ENCODE assay signal across 23 cellular contexts in the genomic region with DNA sequence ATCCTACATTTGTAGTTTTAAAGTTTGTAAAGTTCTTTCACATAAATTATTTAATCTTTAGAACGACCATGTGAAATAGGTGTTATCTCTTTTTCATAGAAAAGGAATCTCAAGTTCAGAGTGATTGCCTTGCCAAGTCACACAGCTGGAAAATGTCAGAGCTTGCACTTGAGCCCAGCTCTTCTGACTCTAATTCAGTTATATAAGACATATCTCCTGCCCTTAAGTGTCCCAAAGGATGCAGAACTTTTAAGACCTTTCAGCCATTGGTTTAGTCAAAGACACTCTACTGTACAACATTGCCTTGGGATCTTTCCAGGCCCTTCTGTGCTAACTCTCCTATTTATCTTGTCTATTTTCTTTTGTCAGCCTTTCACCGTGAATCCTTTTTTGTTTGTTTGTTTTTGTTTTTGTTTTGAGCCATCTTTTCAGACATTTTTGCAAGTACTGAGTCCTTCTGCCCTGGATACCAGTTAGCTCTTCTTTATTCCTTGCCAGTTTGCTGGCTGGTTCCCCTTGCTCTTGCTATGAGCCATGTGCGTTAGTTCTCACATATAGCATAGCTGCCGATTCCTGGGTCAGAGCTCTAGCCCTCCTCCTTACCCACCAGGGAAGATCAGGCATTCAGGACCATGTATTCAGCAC.
DNase-seq lines count a peak whose midpoint lies in the region; ATAC-seq and TF ChIP-seq lines count a peak whose summit lies in the region.
"Had no signal": no experiment of that assay in that cellular context is flagged by ENCODE, and none has a peak within 500 bp of the region (broad histone marks: within the 10 kb centered on the region; RNA-seq: fewer than 3 reads in every experiment).

No MANE protein-coding gene starts in this region.

- TF ChIP-seq CTCF in BE2C (IDR thresholded peaks at IDR 0.05; ENCODE audit: low read depth, low read length) (no peak), WTC11 (IDR thresholded peaks at IDR 0.05) (no peak), fibroblast of the aortic adventitia (IDR thresholded peaks at IDR 0.05; ENCODE audit: insufficient read depth, low read length) (no peak), left lung (IDR thresholded peaks at IDR 0.05) (no peak)

- peaks cover 6% of the 10 kb centered on the region for H3K4me1 ChIP-seq in BE2C
- H3K4me1 ChIP-seq in left lung: no peaks in the 10 kb centered on the region
- H3K4me1 ChIP-seq: A549, colonic mucosa had no signal

- no peak overlapping the region for H3K27ac ChIP-seq in left lung
- H3K27ac ChIP-seq: A549, colonic mucosa, neutrophil had no signal

- no peaks in the 10 kb centered on the region for H3K27me3 Mint-ChIP-seq in WTC11 (ENCODE audit: low read depth)

- CTCF ChIA-PET in WTC11 (lab: Charles Lee): no interaction called here

- H3K27me3 ChIP-seq in BE2C: no peaks in the 10 kb centered on the region
- no peaks in the 10 kb centered on the region for H3K27me3 ChIP-seq in left lung
- H3K27me3 ChIP-seq: colonic mucosa, neutrophil had no signal

- ATAC-seq in WTC11: no peak
- ATAC-seq in left lung: peak; percentile 34
- ATAC-seq in activated naive CD4-positive, alpha-beta T cell treated with anti-CD3 and anti-CD28 coated beads, Interleukin-2, amount 50 U/mL, for 72 hours: no peak
- no peak for ATAC-seq in HG02759 (IDR thresholded peaks at IDR 0.05; ENCODE audit: unreplicated experiment)
- ATAC-seq: A549; activated T-cell treated with anti-CD3 and anti-CD28 coated beads, Interleukin-2, amount 50 U/mL, for 72 hours had no signal

- H3K36me3 ChIP-seq in BE2C (no peaks in the 10 kb centered on the region), left lung (peaks cover 0 to 3% of the 10 kb centered on the region in 2 donors)
- H3K36me3 ChIP-seq: colonic mucosa, neutrophil had no signal

- H3K9me3 ChIP-seq in BE2C (no peaks in the 10 kb centered on the region), left lung (no peaks in the 10 kb centered on the region)
- H3K9me3 ChIP-seq: A549, colonic mucosa, neutrophil had no signal

- H3K4me3 Mint-ChIP-seq in WTC11: no peak overlapping the region
- H3K4me3 Mint-ChIP-seq: activated T-cell treated with anti-CD3 and anti-CD28 coated beads, Interleukin-2, amount 50 U/mL, for 72 hours; CD14-positive monocyte had no signal

- peak overlapping the region; percentile 41 for H3K27ac Mint-ChIP-seq in WTC11
- no peak overlapping the region for H3K27ac Mint-ChIP-seq in activated naive CD4-positive, alpha-beta T cell treated with anti-CD3 and anti-CD28 coated beads, Interleukin-2, amount 50 U/mL, for 72 hours
- H3K27ac Mint-ChIP-seq: activated T-cell treated with anti-CD3 and anti-CD28 coated beads, Interleukin-2, amount 50 U/mL, for 72 hours had no signal

- H3K4me1 Mint-ChIP-seq in WTC11: peaks cover 9% of the 10 kb centered on the region
- H3K4me1 Mint-ChIP-seq: CD14-positive monocyte had no signal

- H3K9me3 Mint-ChIP-seq in WTC11: no peaks in the 10 kb centered on the region
- H3K9me3 Mint-ChIP-seq in activated naive CD4-positive, alpha-beta T cell treated with anti-CD3 and anti-CD28 coated beads, Interleukin-2, amount 50 U/mL, for 72 hours: no peaks in the 10 kb centered on the region
- H3K9me3 Mint-ChIP-seq: activated T-cell treated with anti-CD3 and anti-CD28 coated beads, Interleukin-2, amount 50 U/mL, for 72 hours; CD14-positive monocyte had no signal

- H3K36me3 Mint-ChIP-seq in WTC11: peaks cover 3% of the 10 kb centered on the region; the same call in 1 of the 2 replicates
- H3K36me3 Mint-ChIP-seq in activated naive CD4-positive, alpha-beta T cell treated with anti-CD3 and anti-CD28 coated beads, Interleukin-2, amount 50 U/mL, for 72 hours: peaks cover 0 to 4% of the 10 kb centered on the region in 2 donors

- H3K4me3 ChIP-seq in BE2C (ENCODE audit: low read depth, low read length) (no peak overlapping the region), fibroblast of the aortic adventitia (ENCODE audit: low read depth, low read length) (no peak overlapping the region), left lung (no peak overlapping the region)
- H3K4me3 ChIP-seq: A549, colonic mucosa had no signal

- POLR2A ChIA-PET in WTC11 (lab: Charles Lee): no interaction called here

- DNase-seq in BE2C: peak; percentile 12
- no peak for DNase-seq in WTC11 (ENCODE audit: low spot score)
- DNase-seq in fibroblast of the aortic adventitia (ENCODE audit: low read depth): peak; percentile 91
- DNase-seq in left lung: no peak
- DNase-seq in activated naive CD4-positive, alpha-beta T cell treated with anti-CD3 and anti-CD28 coated beads, Interleukin-2, amount 50 U/mL, for 72 hours (ENCODE audit: low spot score in 2 of 2): no peak
- no peak for DNase-seq in hypothalamus (lab: John Stamatoyannopoulos, UW)
- no peak for DNase-seq in anterior cingulate cortex (lab: John Stamatoyannopoulos, UW)
- DNase-seq: activated CD4-positive, alpha-beta T cell treated with anti-CD3 and anti-CD28 coated beads for 1 hour; activated CD8-positive, alpha-beta memory T cell treated with anti-CD3 and anti-CD28 coated beads for 24 hours; activated naive CD4-positive, alpha-beta T cell treated with anti-CD3 and anti-CD28 coated beads, Interleukin-2, amount 50 U/mL, for 16 hours; activated T-cell treated with anti-CD3 and anti-CD28 coated beads, Interleukin-2, amount 50 U/mL, for 72 hours; colonic mucosa; DMS153; GOT3; KG1; NCI-H146; NCI-H2171 treated with DMSO at 0.1 percent for 48 hours; NCI-H526 treated with DMSO at 0.1 percent for 48 hours; SW 1271 had no signal

- intact Hi-C loops in left lung (cut with DNase I): no loop called here

TF ChIP-seq in WTC11, 78 proteins besides CTCF, POLR2A, EP300 and RAD21:
- no peak for TF ChIP-seq TCF7 (CRISPR knock-in tag; IDR thresholded peaks at IDR 0.05; ENCODE audit: low read depth)
- no peak for TF ChIP-seq FOXK1 (CRISPR knock-in tag; IDR thresholded peaks at IDR 0.05)
- TF ChIP-seq KAT7 (CRISPR knock-in tag; IDR thresholded peaks at IDR 0.05; ENCODE audit: borderline replicate concordance): no peak
- TF ChIP-seq, protein P1, sequence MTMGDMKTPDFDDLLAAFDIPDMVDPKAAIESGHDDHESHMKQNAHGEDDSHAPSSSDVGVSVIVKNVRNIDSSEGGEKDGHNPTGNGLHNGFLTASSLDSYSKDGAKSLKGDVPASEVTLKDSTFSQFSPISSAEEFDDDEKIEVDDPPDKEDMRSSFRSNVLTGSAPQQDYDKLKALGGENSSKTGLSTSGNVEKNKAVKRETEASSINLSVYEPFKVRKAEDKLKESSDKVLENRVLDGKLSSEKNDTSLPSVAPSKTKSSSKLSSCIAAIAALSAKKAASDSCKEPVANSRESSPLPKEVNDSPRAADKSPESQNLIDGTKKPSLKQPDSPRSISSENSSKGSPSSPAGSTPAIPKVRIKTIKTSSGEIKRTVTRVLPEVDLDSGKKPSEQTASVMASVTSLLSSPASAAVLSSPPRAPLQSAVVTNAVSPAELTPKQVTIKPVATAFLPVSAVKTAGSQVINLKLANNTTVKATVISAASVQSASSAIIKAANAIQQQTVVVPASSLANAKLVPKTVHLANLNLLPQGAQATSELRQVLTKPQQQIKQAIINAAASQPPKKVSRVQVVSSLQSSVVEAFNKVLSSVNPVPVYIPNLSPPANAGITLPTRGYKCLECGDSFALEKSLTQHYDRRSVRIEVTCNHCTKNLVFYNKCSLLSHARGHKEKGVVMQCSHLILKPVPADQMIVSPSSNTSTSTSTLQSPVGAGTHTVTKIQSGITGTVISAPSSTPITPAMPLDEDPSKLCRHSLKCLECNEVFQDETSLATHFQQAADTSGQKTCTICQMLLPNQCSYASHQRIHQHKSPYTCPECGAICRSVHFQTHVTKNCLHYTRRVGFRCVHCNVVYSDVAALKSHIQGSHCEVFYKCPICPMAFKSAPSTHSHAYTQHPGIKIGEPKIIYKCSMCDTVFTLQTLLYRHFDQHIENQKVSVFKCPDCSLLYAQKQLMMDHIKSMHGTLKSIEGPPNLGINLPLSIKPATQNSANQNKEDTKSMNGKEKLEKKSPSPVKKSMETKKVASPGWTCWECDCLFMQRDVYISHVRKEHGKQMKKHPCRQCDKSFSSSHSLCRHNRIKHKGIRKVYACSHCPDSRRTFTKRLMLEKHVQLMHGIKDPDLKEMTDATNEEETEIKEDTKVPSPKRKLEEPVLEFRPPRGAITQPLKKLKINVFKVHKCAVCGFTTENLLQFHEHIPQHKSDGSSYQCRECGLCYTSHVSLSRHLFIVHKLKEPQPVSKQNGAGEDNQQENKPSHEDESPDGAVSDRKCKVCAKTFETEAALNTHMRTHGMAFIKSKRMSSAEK (CRISPR knock-in tag; IDR thresholded peaks at IDR 0.05; ENCODE audit: borderline replicate concordance): no peak
- TF ChIP-seq, protein P2, sequence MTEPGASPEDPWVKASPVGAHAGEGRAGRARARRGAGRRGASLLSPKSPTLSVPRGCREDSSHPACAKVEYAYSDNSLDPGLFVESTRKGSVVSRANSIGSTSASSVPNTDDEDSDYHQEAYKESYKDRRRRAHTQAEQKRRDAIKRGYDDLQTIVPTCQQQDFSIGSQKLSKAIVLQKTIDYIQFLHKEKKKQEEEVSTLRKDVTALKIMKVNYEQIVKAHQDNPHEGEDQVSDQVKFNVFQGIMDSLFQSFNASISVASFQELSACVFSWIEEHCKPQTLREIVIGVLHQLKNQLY (CRISPR knock-in tag; IDR thresholded peaks at IDR 0.05): no peak
- TF ChIP-seq, protein P3, sequence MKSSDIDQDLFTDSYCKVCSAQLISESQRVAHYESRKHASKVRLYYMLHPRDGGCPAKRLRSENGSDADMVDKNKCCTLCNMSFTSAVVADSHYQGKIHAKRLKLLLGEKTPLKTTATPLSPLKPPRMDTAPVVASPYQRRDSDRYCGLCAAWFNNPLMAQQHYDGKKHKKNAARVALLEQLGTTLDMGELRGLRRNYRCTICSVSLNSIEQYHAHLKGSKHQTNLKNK (CRISPR knock-in tag; IDR thresholded peaks at IDR 0.05): no peak
- TF ChIP-seq ZNF138 (CRISPR knock-in tag; conservative IDR thresholded peaks at IDR 0.05): no peak
- TF ChIP-seq, protein P4, sequence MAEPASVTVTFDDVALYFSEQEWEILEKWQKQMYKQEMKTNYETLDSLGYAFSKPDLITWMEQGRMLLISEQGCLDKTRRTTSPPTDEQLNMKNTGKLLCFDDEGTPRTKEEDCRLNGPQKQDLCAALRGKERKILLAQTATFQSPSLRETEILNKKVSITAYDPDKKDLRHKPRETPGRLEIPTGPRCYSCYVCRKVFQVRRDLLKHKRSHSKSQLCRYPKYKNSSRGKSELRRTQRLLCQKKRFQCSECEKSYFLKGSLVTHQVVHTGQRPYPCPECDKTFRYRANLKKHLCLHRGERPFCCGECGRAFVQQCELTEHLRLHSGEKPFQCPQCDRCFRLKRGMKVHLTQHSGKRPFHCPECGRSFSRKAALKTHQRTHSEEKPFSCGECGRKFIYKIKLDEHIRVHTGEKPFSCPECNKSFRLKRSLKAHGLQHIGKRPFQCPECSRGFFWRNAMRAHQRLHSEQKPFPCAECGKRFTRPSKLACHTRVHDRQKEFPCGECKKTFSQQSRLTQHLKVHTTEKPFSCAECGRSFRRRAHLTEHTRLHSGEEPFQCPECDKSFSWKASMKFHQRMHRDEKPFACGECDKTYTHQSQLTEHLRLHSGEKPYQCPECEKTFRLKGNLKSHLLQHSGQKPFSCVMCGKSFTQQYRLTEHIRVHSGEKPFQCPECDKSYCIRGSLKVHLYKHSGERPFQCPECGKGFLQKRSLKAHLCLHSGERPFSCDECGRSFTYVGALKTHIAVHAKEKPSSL (CRISPR knock-in tag; conservative IDR thresholded peaks at IDR 0.05): no peak

Comparison
In these comparisons a context has a peak if more than half of its experiments do, and no peak if none do; other contexts are left out.
1. DNase-seq: peak in BE2C (single experiment) and fibroblast of the aortic adventitia (single experiment); none in WTC11 (single experiment), left lung (0 of 2), activated naive CD4-positive, alpha-beta T cell treated with anti-CD3 and anti-CD28 coated beads, Interleukin-2, amount 50 U/mL, for 72 hours (0 of 2), hypothalamus (0 of 51) and anterior cingulate cortex (0 of 58).